Comparison of ENCODE assay signal across 8 cellular contexts in the genomic region with DNA sequence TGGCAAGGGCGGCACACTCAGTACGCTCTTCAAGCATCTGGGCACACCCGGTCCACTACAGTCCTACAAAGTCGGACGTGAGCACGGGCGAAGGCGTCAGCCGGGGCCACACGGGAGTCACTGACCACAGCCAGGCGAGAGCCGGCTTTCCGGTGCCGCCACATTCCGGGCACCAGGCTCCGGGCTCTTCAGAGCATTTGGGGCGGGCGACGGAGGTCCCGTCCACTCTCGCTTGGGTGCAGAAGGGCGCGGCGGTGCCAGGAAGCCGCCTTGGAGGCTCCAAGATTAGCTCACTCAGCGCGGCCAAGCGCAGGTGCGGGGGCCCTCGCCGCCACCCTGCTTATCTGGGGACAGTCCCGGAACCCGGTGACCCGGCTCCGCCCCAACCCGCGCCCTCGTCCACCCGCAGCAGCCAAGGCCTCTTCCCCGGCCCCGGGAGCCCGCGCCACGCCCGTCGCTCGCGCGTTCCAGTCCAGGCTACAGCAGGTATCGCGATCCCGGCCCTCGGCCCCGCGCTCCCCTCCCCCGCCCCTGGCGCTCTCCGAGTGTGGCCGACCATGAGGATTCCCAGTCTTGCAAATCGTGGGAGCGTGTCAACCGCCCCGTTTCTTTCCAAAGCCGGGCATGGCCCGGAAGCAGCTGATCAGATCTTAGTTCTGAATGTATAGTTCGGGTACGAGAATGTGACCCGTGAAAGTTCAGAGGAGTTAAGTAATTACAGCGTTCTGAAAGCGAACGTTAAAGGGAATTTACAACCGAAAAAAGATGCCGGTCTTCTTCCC. TPM values are rescaled to one million over a fixed set of nuclear protein-coding genes. Genes with fewer than 3 reads are reported as not detected.
DNase-seq lines count a peak whose midpoint lies in the region; ATAC-seq and TF ChIP-seq lines count a peak whose summit lies in the region.

A gene (plus strand): TSS at position 127 of the 782 bp plus-strand sequence. CDS start 2,678 bp downstream, outside the sequence.

- no peaks in the 10 kb centered on the region for H3K36me3 ChIP-seq in testis (ENCODE audit: low read depth, missing control alignments)

- H3K27me3 ChIP-seq in testis = no peaks in the 10 kb centered on the region

- H3K9me3 ChIP-seq in testis = no peaks in the 10 kb centered on the region

- peaks cover 11% of the 10 kb centered on the region for H3K4me1 ChIP-seq in testis

- H3K27ac ChIP-seq in testis = peak within 1 kb of the TSS; percentile 95

- H3K4me3 Mint-ChIP-seq in nephron = peak within 1 kb of the TSS; percentile 92 to 97 (median 95)

- 2 to 4% methylated on average over 22 to 59 of the region's 73 CpGs for WGBS in testis, 2 donors

- no peaks in the 10 kb centered on the region for H3K9me3 Mint-ChIP-seq in nephron

- peak; percentile 56 for ATAC-seq in GM18505 (IDR thresholded peaks at IDR 0.05; ENCODE audit: unreplicated experiment)
- peak; percentile 55 for ATAC-seq in HG02884 (IDR thresholded peaks at IDR 0.05; ENCODE audit: unreplicated experiment)

- H3K4me3 ChIP-seq in fibroblast of pulmonary artery (replicated peaks; ENCODE audit: low read depth, low read length) = peak within 1 kb of the TSS; percentile 53
- peak within 1 kb of the TSS; percentile 64 to 76 for H3K4me3 ChIP-seq in testis

- DNase-seq in 8988T = peak; percentile 56
- DNase-seq in NCI-H460 (ENCODE audit: extremely low read depth, low read depth) = peak; percentile 18
- peak; percentile 68 to 76 for DNase-seq in activated T-cell treated with anti-CD3 and anti-CD28 coated beads, Interleukin-2, amount 50 U/mL, for 48 hours
- DNase-seq in fibroblast of pulmonary artery (ENCODE audit: low read depth) = peak; percentile 62
- peak; percentile 85 for DNase-seq in testis

- H3K36me3 Mint-ChIP-seq in nephron (ENCODE audit: low read depth) = no peaks in the 10 kb centered on the region

- TF ChIP-seq POLR2A in GM18505 (IDR thresholded peaks at IDR 0.05; ENCODE audit: borderline replicate concordance, extremely low read depth, insufficient read depth, insufficient read length) (peak; percentile 88), testis (IDR thresholded peaks at IDR 0.05) (no peak)

- intact Hi-C loops in testis (cut with DNase I; ENCODE audit: low total_unique reads) = no loop called here

- H3K27me3 Mint-ChIP-seq in nephron (ENCODE audit: low read depth) = no peaks in the 10 kb centered on the region

- no peak for TF ChIP-seq CTCF in fibroblast of pulmonary artery (IDR thresholded peaks at IDR 0.05; ENCODE audit: low read length, missing control alignments)
- TF ChIP-seq CTCF in nephron (IDR thresholded peaks at IDR 0.05; ENCODE audit: unreplicated experiment in 3 of 3) = no peak
- no peak for TF ChIP-seq CTCF in testis (IDR thresholded peaks at IDR 0.05)

- peaks cover 17% of the 10 kb centered on the region for H3K4me1 Mint-ChIP-seq in nephron

- peak within 1 kb of the TSS; percentile 97 to 100 (median 99) for H3K27ac Mint-ChIP-seq in nephron

RNA-seq across cellular contexts. Expression of the gene that starts here (rescaled TPM):
- 0.06 and 0.30 TPM in 2 replicates for total RNA-seq in NCI-H460 (2014; rRNA removed; shearing (Covaris generic))
- 0.67 TPM in 1 of 2 replicates, not detected in the other for polyA plus RNA-seq in NCI-H460 (2014; cell fraction: nucleus; rRNA removed)
- total RNA-seq in testis = 1 to 10 TPM; 7.9 to 8.6 TPM
- polyA plus RNA-seq in testis (ENCODE audit: insufficient read depth, low read depth, low replicate concordance) = 8.0 TPM

Comparison
In these comparisons a context has a peak if more than half of its experiments do, and no peak if none do; other contexts are left out.
1. Peak in every context shown above with its lines: DNase-seq, ATAC-seq, H3K4me3 ChIP-seq and H3K27ac ChIP-seq.
2. Peak in DNase-seq in NCI-H460; RNA of the gene not detected or under 1 TPM.
3. DNase-seq: peak in every context shown above with its lines; median percentile 85 in testis; 72 in activated T-cell treated with anti-CD3 and anti-CD28 coated beads, Interleukin-2, amount 50 U/mL, for 48 hours; 62 in fibroblast of pulmonary artery; 56 in 8988T; 18 in NCI-H460.